Comparison of ENCODE assay signal across 8 cellular contexts in the genomic region with DNA sequence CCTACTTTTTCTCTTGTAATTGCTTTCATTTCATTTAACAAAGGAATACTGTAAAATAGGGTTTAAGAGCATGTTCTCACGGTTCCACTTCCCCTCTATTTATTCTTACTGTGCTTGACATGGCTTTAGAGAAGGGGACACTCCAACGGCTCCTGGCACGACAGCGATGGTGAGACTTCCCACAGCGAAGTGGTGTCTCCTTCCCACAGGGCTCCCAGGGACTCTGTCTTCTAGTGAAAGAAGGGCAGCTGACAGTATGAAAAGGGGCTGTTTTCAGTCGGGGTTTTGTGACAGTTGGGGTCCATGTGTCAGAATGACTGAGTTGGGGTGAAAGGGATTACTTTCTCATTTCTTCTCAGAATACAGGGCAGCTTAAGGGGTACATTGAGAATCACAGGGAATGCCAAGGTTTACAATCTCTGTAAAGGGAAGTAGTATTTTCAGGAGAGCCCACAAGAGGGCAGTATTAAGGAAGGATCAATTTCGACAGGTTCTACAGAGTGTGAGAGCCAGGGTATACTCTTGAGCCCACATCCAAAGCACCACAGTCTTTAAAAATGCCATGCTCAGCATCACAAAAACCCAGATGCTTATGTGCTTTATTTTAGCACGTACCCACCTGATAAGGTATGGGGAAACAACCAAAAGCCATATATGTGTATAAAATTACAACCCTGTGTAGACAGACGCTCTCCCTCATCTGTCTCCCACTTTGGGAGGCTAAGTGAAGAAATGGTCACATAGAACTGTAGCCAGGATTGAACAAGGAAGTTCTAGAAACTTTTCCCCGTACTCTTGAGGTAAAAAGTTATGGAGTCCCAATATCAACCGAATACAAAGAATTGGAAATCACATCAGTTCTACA. TPM values are rescaled to one million over a fixed set of nuclear protein-coding genes. Genes with fewer than 3 reads are reported as not detected.
A peak's percentile ranks its signal among the peaks of the same experiment; 100 is the strongest.
DNase-seq lines count a peak whose midpoint lies in the region; ATAC-seq and TF ChIP-seq lines count a peak whose summit lies in the region.

No MANE protein-coding gene starts in this region.

- TF ChIP-seq CTCF in GM12875 (IDR thresholded peaks at IDR 0.05; ENCODE audit: borderline replicate concordance, insufficient read depth, low read depth, low read length) = peak; percentile 45; the same call in 1 of the 2 replicates
- peak; percentile 65 for TF ChIP-seq CTCF in epithelial cell of proximal tubule (conservative IDR thresholded peaks at IDR 0.05; ENCODE audit: low read depth, low read length)

- DNase-seq in A172 (ENCODE audit: low spot score) (peak; percentile 31), NCI-H748 treated with DMSO at 0.1 percent for 48 hours (lab: John Stamatoyannopoulos, UW) (peak; percentile 2), epithelial cell of proximal tubule (ENCODE audit: low read depth) (no peak), renal cortical epithelial cell (ENCODE audit: low read depth) (peak; percentile 35), KG1 (lab: John Stamatoyannopoulos, UW) (no peak)
- DNase-seq in NK-92 treated with Interleukin-12 subunit alpha and Interleukin-12 subunit beta, amount 100 ng/mL, for 24 hours (lab: John Stamatoyannopoulos, UW) = no peak

- H3K4me3 ChIP-seq in GM12875 (ENCODE audit: low read depth, low read length) (no peak overlapping the region), epithelial cell of proximal tubule (ENCODE audit: low read depth, low read length) (no peak overlapping the region)

- ATAC-seq in GM18498 (IDR thresholded peaks at IDR 0.05; ENCODE audit: unreplicated experiment) = no peak

RNA-seq across cellular contexts. Expression of a gene that starts 31.3 kb away (rescaled TPM):
- 0.62 TPM in 1 of 2 replicates, not detected in the other for total RNA-seq in A172 (2014; rRNA removed; shearing (Covaris generic))
- 0.07 and 0.81 TPM in 2 replicates for total RNA-seq in epithelial cell of proximal tubule
- under 0.01 and 1.2 TPM in 2 replicates for total RNA-seq in renal cortical epithelial cell

Comparison
In these comparisons a context has a peak if more than half of its experiments do, and no peak if none do; other contexts are left out.
1. DNase-seq: peak in A172 (single experiment), NCI-H748 treated with DMSO at 0.1 percent for 48 hours (single experiment) and renal cortical epithelial cell (single experiment); none in epithelial cell of proximal tubule (single experiment), KG1 (single experiment) and NK-92 treated with Interleukin-12 subunit alpha and Interleukin-12 subunit beta, amount 100 ng/mL, for 24 hours (single experiment).